8 cellular contexts compared by ENCODE assay signal in the genomic region with DNA sequence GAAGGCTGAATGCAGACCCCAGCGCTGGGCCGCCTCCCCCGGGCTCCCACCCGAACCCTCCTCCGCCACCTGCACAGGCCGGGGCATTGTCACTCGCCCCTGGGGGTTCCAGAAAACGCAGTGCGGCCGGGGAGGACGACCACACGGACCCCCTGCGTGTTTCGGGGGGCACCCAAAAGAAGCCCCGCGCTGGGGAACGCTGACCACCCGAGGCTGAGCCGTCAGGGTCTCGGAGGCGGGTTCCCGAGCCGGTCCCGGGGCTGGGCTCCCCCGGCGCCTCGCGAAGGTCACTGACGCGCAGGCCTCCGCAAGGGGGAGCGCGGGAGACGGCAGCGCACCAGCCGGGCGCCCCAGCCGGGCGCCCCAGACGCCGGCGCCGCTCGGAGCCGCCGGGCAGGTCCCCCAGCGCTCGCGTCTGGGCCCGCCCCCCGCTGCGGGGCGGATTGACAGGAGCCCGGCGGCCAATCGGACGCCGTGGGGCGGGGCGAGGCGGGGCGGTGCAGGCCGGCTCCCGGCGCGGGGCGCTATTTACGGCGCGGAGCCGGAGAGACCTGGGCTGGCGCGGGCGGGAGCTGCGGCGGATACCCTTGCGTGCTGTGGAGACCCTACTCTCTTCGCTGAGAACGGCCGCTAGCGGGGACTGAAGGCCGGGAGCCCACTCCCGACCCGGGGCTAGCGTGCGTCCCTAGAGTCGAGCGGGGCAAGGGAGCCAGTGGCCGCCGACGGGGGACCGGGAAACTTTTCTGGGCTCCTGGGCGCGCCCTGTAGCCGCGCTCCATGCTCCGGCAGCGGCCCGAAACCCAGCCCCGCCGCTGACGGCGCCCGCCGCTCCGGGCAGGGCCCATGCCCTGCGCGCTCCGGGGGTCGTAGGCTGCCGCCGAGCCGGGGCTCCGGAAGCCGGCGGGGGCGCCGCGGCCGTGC. TPM values are rescaled to one million over a fixed set of nuclear protein-coding genes. Genes with fewer than 3 reads are reported as not detected.
DNase-seq lines count a peak whose midpoint lies in the region; TF ChIP-seq lines count a peak whose summit lies in the region.

BAMBI (plus strand) TSS at position 554 of the 921 bp plus-strand sequence. CDS start 377 bp downstream, outside the sequence.

- peaks cover 3% of the 10 kb centered on the region for H3K9me3 Mint-ChIP-seq in glutamatergic neuron (ENCODE audit: unreplicated experiment)

- peaks cover 24% of the 10 kb centered on the region for H3K4me1 ChIP-seq in Loucy (ENCODE audit: insufficient read depth, low read length, poor library complexity, severe bottlenecking)
- H3K4me1 ChIP-seq in osteoblast (ENCODE audit: insufficient read depth, low read length) = peaks cover 28% of the 10 kb centered on the region
- peaks cover 4% of the 10 kb centered on the region for H3K4me1 ChIP-seq in testis

- peaks cover 30% of the 10 kb centered on the region for H3K4me1 Mint-ChIP-seq in glutamatergic neuron (ENCODE audit: low read depth, unreplicated experiment)

- peak within 1 kb of the TSS; percentile 89 for H3K4me3 Mint-ChIP-seq in glutamatergic neuron (ENCODE audit: unreplicated experiment)

- 1% methylated on average over 93 of the region's 120 CpGs; no CpG with 5 or more reads in 1 of the 2 donors for WGBS in testis, 2 donors

- H3K27ac ChIP-seq in SK-N-MC (no peak within 1 kb of the TSS), osteoblast (ENCODE audit: low read depth, low read length) (peak within 1 kb of the TSS; percentile 31), testis (peak within 1 kb of the TSS; percentile 53 to 57)

- H3K9ac ChIP-seq in Loucy (ENCODE audit: low read depth, low read length, poor library complexity, severe bottlenecking) (peak within 1 kb of the TSS; percentile 70), SK-N-MC (ENCODE audit: insufficient read length) (peak within 1 kb of the TSS; percentile 73)

- H2AFZ ChIP-seq in Loucy (ENCODE audit: low read length) (peak within 1 kb of the TSS; percentile 84), osteoblast (ENCODE audit: low read length) (peak within 1 kb of the TSS; percentile 82)

- peak; percentile 36 for TF ChIP-seq POLR2A in testis (IDR thresholded peaks at IDR 0.05)

- H4K20me1 ChIP-seq in Loucy (ENCODE audit: insufficient read depth, low read length, poor library complexity, severe bottlenecking) (no peaks in the 10 kb centered on the region), osteoblast (ENCODE audit: insufficient read depth, low read length) (peaks cover 25% of the 10 kb centered on the region)

- peak within 1 kb of the TSS; percentile 62 for H3K27ac Mint-ChIP-seq in glutamatergic neuron (ENCODE audit: unreplicated experiment)

- H3K36me3 ChIP-seq in H7 (replicated peaks; ENCODE audit: control insufficient read depth, insufficient read depth, low read length) (peaks cover 7% of the 10 kb centered on the region), Loucy (ENCODE audit: insufficient read depth, low read length) (no peaks in the 10 kb centered on the region), SK-N-MC (ENCODE audit: insufficient read depth, low read length) (peaks cover 16% of the 10 kb centered on the region), osteoblast (ENCODE audit: insufficient read depth, low read length) (peaks cover 7% of the 10 kb centered on the region), testis (ENCODE audit: low read depth, missing control alignments) (no peaks in the 10 kb centered on the region)

- H3K4me2 ChIP-seq in Loucy (ENCODE audit: low read depth, low read length, poor library complexity, severe bottlenecking) = peak within 1 kb of the TSS; percentile 92
- peak within 1 kb of the TSS; percentile 97 for H3K4me2 ChIP-seq in osteoblast (ENCODE audit: insufficient read depth, low read length)

- no peaks in the 10 kb centered on the region for H3K79me2 ChIP-seq in Loucy (ENCODE audit: insufficient read depth, low read length)
- peaks cover 39% of the 10 kb centered on the region for H3K79me2 ChIP-seq in osteoblast (ENCODE audit: insufficient read depth, low read length)

- no peaks in the 10 kb centered on the region for H3K36me3 Mint-ChIP-seq in glutamatergic neuron (ENCODE audit: unreplicated experiment)

- no peaks in the 10 kb centered on the region for H3F3A ChIP-seq in Loucy (ENCODE audit: low read depth)

- H3K9me3 ChIP-seq in Loucy (ENCODE audit: insufficient read depth, low read depth, low read length) = no peaks in the 10 kb centered on the region
- no peaks in the 10 kb centered on the region for H3K9me3 ChIP-seq in SK-N-MC (ENCODE audit: low read depth, low read length)
- no peaks in the 10 kb centered on the region for H3K9me3 ChIP-seq in osteoblast (ENCODE audit: low read depth, low read length)
- no peaks in the 10 kb centered on the region for H3K9me3 ChIP-seq in testis

- TF ChIP-seq CTCF in Loucy (conservative IDR thresholded peaks at IDR 0.05; ENCODE audit: low read length) (peak; percentile 41), glutamatergic neuron (IDR thresholded peaks at IDR 0.05; ENCODE audit: partially characterized antibody, unreplicated experiment) (peak; percentile 69), osteoblast (IDR thresholded peaks at IDR 0.05; ENCODE audit: extremely low read depth, low read depth, low read length) (peak; percentile 45), testis (IDR thresholded peaks at IDR 0.05) (peak; percentile 53 to 73 (median 57))

- peaks cover 8% of the 10 kb centered on the region for H3K27me3 Mint-ChIP-seq in glutamatergic neuron (ENCODE audit: unreplicated experiment)

- H3K27me3 ChIP-seq in H7 (ENCODE audit: control insufficient read depth, insufficient read depth, low read length) (no peaks in the 10 kb centered on the region), Loucy (ENCODE audit: insufficient read depth, low read length, poor library complexity, severe bottlenecking) (peaks cover 15% of the 10 kb centered on the region), osteoblast (ENCODE audit: insufficient read depth, low read length) (peaks cover 43% of the 10 kb centered on the region), testis (no peaks in the 10 kb centered on the region)

- intact Hi-C loops in testis (cut with DNase I; ENCODE audit: low total_unique reads) = loop anchor here (5.0 kb wide), 1 partner anchor 625 kb away; no protein-coding TSS in a partner anchor

- DNase-seq in GM03348 (ENCODE audit: low spot score) = peak; percentile 98
- DNase-seq in H7 = peak; percentile 96
- no peak for DNase-seq in SK-N-MC (ENCODE audit: low read depth, low spot score)
- peak; percentile 94 for DNase-seq in activated naive CD4-positive, alpha-beta T cell treated with anti-CD3 and anti-CD28 coated beads, Interleukin-2, amount 50 U/mL, for 16 hours
- peak; percentile 96 for DNase-seq in glutamatergic neuron
- DNase-seq in osteoblast (ENCODE audit: insufficient read length, low spot score, missing footprints) = peak; percentile 99
- DNase-seq in testis = peak; percentile 95

- H3K9me2 ChIP-seq in Loucy (replicated peaks; ENCODE audit: low read depth, low read length) = no peaks in the 10 kb centered on the region

- H3K4me3 ChIP-seq in H7 (ENCODE audit: insufficient read depth, low read depth, low read length) = peak within 1 kb of the TSS; percentile 95
- H3K4me3 ChIP-seq in Loucy (ENCODE audit: low read length, poor library complexity, severe bottlenecking) = peak within 1 kb of the TSS; percentile 73
- peak within 1 kb of the TSS; percentile 89 for H3K4me3 ChIP-seq in SK-N-MC
- peak within 1 kb of the TSS; percentile 91 for H3K4me3 ChIP-seq in osteoblast (ENCODE audit: insufficient read depth, low read length)
- H3K4me3 ChIP-seq in testis = peak within 1 kb of the TSS; percentile 74 to 80

RNA-seq across cellular contexts. Expression of gene BAMBI, which starts in this region (rescaled TPM):
- total RNA-seq in H7 (2014; rRNA removed; shearing (Covaris generic)) = 74.9 and 79.1 TPM in 2 replicates
- 5.8 TPM for total RNA-seq in glutamatergic neuron (ENCODE audit: unreplicated experiment)
- total RNA-seq in osteoblast = 13.6 and 14.8 TPM in 2 replicates
- 10 to 100 TPM; 49.7 to 59.6 TPM for total RNA-seq in testis
- 24.4 TPM for polyA plus RNA-seq in testis (ENCODE audit: insufficient read depth, low read depth, low replicate concordance)
